1 cellular context compared by ENCODE assay signal in genomic region chr1:226407497-226408284, GRCh38.
A peak's percentile ranks its signal among the peaks of the same experiment; 100 is the strongest.
TF ChIP-seq lines count a peak whose summit lies in the region.

TSS of gene PARP1 (minus strand) at chr1:226408093. CDS start at chr1:226407929, 164 bp downstream.

TF ChIP-seq in K562, 482 proteins besides CTCF, POLR2A, EP300 and RAD21 (continued from another document and continues in another):
- TF ChIP-seq, protein P1, sequence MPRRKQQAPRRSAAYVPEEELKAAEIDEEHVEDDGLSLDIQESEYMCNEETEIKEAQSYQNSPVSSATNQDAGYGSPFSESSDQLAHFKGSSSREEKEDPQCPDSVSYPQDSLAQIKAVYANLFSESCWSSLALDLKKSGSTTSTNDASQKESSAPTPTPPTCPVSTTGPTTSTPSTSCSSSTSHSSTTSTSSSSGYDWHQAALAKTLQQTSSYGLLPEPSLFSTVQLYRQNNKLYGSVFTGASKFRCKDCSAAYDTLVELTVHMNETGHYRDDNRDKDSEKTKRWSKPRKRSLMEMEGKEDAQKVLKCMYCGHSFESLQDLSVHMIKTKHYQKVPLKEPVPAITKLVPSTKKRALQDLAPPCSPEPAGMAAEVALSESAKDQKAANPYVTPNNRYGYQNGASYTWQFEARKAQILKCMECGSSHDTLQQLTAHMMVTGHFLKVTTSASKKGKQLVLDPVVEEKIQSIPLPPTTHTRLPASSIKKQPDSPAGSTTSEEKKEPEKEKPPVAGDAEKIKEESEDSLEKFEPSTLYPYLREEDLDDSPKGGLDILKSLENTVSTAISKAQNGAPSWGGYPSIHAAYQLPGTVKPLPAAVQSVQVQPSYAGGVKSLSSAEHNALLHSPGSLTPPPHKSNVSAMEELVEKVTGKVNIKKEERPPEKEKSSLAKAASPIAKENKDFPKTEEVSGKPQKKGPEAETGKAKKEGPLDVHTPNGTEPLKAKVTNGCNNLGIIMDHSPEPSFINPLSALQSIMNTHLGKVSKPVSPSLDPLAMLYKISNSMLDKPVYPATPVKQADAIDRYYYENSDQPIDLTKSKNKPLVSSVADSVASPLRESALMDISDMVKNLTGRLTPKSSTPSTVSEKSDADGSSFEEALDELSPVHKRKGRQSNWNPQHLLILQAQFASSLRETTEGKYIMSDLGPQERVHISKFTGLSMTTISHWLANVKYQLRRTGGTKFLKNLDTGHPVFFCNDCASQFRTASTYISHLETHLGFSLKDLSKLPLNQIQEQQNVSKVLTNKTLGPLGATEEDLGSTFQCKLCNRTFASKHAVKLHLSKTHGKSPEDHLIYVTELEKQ (CRISPR knock-in tag; IDR thresholded peaks at IDR 0.05): no peak
- 0 out of 2 replicates have a peak, but pooled peaks have one; percentile 36 for TF ChIP-seq KDM2B (CRISPR knock-in tag; IDR thresholded peaks at IDR 0.05)
- TF ChIP-seq, protein P2, sequence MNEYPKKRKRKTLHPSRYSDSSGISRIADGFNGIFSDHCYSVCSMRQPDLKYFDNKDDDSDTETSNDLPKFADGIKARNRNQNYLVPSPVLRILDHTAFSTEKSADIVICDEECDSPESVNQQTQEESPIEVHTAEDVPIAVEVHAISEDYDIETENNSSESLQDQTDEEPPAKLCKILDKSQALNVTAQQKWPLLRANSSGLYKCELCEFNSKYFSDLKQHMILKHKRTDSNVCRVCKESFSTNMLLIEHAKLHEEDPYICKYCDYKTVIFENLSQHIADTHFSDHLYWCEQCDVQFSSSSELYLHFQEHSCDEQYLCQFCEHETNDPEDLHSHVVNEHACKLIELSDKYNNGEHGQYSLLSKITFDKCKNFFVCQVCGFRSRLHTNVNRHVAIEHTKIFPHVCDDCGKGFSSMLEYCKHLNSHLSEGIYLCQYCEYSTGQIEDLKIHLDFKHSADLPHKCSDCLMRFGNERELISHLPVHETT (CRISPR knock-in tag; conservative IDR thresholded peaks at IDR 0.05 in 1 of 2, IDR thresholded peaks at IDR 0.05 in 1 of 2): peak in 1 of 2 experiments; percentile 95; a peak in 2 of 4 replicates
- no peak for TF ChIP-seq RFX1 (IDR thresholded peaks at IDR 0.05)
- no peak for TF ChIP-seq TAF9B (IDR thresholded peaks at IDR 0.05; ENCODE audit: partially characterized antibody)
- TF ChIP-seq NR2C1 (IDR thresholded peaks at IDR 0.05): no peak
- TF ChIP-seq NR2C1 (tag; IDR thresholded peaks at IDR 0.05): no peak
- peak; percentile 86; the same call in 1 of the 2 replicates for TF ChIP-seq NFRKB (IDR thresholded peaks at IDR 0.05; ENCODE audit: low read depth)
- TF ChIP-seq, protein P3, sequence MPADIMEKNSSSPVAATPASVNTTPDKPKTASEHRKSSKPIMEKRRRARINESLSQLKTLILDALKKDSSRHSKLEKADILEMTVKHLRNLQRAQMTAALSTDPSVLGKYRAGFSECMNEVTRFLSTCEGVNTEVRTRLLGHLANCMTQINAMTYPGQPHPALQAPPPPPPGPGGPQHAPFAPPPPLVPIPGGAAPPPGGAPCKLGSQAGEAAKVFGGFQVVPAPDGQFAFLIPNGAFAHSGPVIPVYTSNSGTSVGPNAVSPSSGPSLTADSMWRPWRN (IDR thresholded peaks at IDR 0.05; ENCODE audit: low read depth): peak; percentile 66; the same call in 1 of the 2 replicates
- peak; percentile 89 for TF ChIP-seq MAX (CRISPR knock-in tag; IDR thresholded peaks at IDR 0.05)
- TF ChIP-seq, protein P4, sequence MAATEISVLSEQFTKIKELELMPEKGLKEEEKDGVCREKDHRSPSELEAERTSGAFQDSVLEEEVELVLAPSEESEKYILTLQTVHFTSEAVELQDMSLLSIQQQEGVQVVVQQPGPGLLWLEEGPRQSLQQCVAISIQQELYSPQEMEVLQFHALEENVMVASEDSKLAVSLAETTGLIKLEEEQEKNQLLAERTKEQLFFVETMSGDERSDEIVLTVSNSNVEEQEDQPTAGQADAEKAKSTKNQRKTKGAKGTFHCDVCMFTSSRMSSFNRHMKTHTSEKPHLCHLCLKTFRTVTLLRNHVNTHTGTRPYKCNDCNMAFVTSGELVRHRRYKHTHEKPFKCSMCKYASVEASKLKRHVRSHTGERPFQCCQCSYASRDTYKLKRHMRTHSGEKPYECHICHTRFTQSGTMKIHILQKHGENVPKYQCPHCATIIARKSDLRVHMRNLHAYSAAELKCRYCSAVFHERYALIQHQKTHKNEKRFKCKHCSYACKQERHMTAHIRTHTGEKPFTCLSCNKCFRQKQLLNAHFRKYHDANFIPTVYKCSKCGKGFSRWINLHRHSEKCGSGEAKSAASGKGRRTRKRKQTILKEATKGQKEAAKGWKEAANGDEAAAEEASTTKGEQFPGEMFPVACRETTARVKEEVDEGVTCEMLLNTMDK (IDR thresholded peaks at IDR 0.05; ENCODE audit: borderline replicate concordance, insufficient read depth, low read depth, low read length, poor library complexity, severe bottlenecking): peak; percentile 94
- TF ChIP-seq, protein P5, sequence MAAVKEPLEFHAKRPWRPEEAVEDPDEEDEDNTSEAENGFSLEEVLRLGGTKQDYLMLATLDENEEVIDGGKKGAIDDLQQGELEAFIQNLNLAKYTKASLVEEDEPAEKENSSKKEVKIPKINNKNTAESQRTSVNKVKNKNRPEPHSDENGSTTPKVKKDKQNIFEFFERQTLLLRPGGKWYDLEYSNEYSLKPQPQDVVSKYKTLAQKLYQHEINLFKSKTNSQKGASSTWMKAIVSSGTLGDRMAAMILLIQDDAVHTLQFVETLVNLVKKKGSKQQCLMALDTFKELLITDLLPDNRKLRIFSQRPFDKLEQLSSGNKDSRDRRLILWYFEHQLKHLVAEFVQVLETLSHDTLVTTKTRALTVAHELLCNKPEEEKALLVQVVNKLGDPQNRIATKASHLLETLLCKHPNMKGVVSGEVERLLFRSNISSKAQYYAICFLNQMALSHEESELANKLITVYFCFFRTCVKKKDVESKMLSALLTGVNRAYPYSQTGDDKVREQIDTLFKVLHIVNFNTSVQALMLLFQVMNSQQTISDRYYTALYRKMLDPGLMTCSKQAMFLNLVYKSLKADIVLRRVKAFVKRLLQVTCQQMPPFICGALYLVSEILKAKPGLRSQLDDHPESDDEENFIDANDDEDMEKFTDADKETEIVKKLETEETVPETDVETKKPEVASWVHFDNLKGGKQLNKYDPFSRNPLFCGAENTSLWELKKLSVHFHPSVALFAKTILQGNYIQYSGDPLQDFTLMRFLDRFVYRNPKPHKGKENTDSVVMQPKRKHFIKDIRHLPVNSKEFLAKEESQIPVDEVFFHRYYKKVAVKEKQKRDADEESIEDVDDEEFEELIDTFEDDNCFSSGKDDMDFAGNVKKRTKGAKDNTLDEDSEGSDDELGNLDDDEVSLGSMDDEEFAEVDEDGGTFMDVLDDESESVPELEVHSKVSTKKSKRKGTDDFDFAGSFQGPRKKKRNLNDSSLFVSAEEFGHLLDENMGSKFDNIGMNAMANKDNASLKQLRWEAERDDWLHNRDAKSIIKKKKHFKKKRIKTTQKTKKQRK (IDR thresholded peaks at IDR 0.05; ENCODE audit: borderline replicate concordance, low read depth, low read length): no peak
- TF ChIP-seq ZNF12 (CRISPR knock-in tag; IDR thresholded peaks at IDR 0.05): no peak; the same call in 1 of the 2 replicates
- no peak for TF ChIP-seq ZNF253 (CRISPR knock-in tag; conservative IDR thresholded peaks at IDR 0.05)
- TF ChIP-seq KLF13 (tag; IDR thresholded peaks at IDR 0.05; ENCODE audit: borderline replicate concordance, low read depth): peak; percentile 64; the same call in 1 of the 2 replicates
- no peak for TF ChIP-seq HOXB6 (CRISPR knock-in tag; IDR thresholded peaks at IDR 0.05; ENCODE audit: borderline replicate concordance)
- TF ChIP-seq LARP7 (IDR thresholded peaks at IDR 0.05): no peak
- peak; percentile 75; the same call in 1 of the 2 replicates for TF ChIP-seq ZNF609 (CRISPR knock-in tag; IDR thresholded peaks at IDR 0.05; ENCODE audit: borderline replicate concordance)
- no peak for TF ChIP-seq SMARCC2 (IDR thresholded peaks at IDR 0.05; ENCODE audit: low read depth)
- TF ChIP-seq MNT (conservative IDR thresholded peaks at IDR 0.05): peak; percentile 93 to 97
- TF ChIP-seq CREB3L1 (IDR thresholded peaks at IDR 0.05; ENCODE audit: borderline replicate concordance, low read depth): peak; percentile 87
- TF ChIP-seq, protein P6, sequence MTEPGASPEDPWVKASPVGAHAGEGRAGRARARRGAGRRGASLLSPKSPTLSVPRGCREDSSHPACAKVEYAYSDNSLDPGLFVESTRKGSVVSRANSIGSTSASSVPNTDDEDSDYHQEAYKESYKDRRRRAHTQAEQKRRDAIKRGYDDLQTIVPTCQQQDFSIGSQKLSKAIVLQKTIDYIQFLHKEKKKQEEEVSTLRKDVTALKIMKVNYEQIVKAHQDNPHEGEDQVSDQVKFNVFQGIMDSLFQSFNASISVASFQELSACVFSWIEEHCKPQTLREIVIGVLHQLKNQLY (CRISPR knock-in tag; conservative IDR thresholded peaks at IDR 0.05): no peak
- TF ChIP-seq SOX6 (IDR thresholded peaks at IDR 0.05): peak; percentile 65
- TF ChIP-seq AFF1 (IDR thresholded peaks at IDR 0.05; ENCODE audit: low read depth in 1 of 2, partially characterized antibody in 2 of 2): no peak
- no peak for TF ChIP-seq KHSRP (IDR thresholded peaks at IDR 0.05)
- no peak for TF ChIP-seq HIVEP1 (CRISPR knock-in tag; IDR thresholded peaks at IDR 0.05)
- no peak; the same call in 1 of the 2 replicates for TF ChIP-seq FOXP1 (CRISPR knock-in tag; IDR thresholded peaks at IDR 0.05)
